1 cellular context compared by ENCODE assay signal in the genomic region with DNA sequence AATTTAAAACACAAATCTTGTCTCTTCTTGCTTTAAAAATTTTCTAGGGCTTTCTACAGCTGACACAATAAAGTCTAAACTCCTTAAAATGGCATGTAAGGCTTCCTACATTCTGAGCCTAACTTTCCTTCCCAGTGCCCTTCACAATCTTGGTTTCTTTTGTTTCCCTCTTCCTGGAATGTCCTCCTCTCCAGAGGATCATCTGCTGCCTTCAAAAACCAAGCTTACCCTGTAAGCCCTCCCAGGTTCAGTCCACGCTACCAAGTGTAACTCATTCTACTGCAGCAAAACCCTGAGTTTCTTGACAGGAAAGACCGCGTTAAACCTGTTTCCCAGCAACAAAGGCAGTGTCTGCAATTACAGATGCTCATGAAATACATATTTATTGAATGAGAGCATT.
TF ChIP-seq lines count a peak whose summit lies in the region.

No MANE protein-coding gene starts in this region.

TF ChIP-seq in H1, 55 proteins besides CTCF, POLR2A, EP300 and RAD21:
- TF ChIP-seq BACH1 (IDR thresholded peaks at IDR 0.05; ENCODE audit: low read length) (no peak), SUZ12 (IDR thresholded peaks at IDR 0.05; ENCODE audit: low read length) (no peak), KDM4A (IDR thresholded peaks at IDR 0.05; ENCODE audit: low read depth, low read length, severe bottlenecking) (no peak), CTBP2 (IDR thresholded peaks at IDR 0.05; ENCODE audit: borderline replicate concordance, insufficient read depth, insufficient read length, low read length) (no peak), CREB1 (IDR thresholded peaks at IDR 0.05) (no peak), TAF1 (IDR thresholded peaks at IDR 0.05; ENCODE audit: low read depth, low read length) (no peak), TCF12 (IDR thresholded peaks at IDR 0.05; ENCODE audit: low read depth, low read length) (no peak), TBP (IDR thresholded peaks at IDR 0.05; ENCODE audit: low read depth, low read length) (no peak), SP4 (IDR thresholded peaks at IDR 0.05; ENCODE audit: low read length) (no peak), SP2 (IDR thresholded peaks at IDR 0.05; ENCODE audit: low read length) (no peak), SAP30 (IDR thresholded peaks at IDR 0.05; ENCODE audit: insufficient read depth, insufficient replicate concordance, low read length) (no peak), CHD1 (IDR thresholded peaks at IDR 0.05; ENCODE audit: low read depth, low read length) (no peak), POLR2AphosphoS5 (IDR thresholded peaks at IDR 0.05; ENCODE audit: low read depth, low read length) (no peak), ASH2L (IDR thresholded peaks at IDR 0.05; ENCODE audit: low read length) (no peak), TAF7 (optimal IDR thresholded peaks at IDR 0.05; ENCODE audit: borderline replicate concordance, low read depth, low read length) (no peak), BRCA1 (IDR thresholded peaks at IDR 0.05; ENCODE audit: low read depth, low read length) (no peak)
- TF ChIP-seq, protein P1, sequence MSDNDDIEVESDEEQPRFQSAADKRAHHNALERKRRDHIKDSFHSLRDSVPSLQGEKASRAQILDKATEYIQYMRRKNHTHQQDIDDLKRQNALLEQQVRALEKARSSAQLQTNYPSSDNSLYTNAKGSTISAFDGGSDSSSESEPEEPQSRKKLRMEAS (IDR thresholded peaks at IDR 0.05), result no peak
